Comparison of ENCODE assay signal across 9 cellular contexts in the genomic region with DNA sequence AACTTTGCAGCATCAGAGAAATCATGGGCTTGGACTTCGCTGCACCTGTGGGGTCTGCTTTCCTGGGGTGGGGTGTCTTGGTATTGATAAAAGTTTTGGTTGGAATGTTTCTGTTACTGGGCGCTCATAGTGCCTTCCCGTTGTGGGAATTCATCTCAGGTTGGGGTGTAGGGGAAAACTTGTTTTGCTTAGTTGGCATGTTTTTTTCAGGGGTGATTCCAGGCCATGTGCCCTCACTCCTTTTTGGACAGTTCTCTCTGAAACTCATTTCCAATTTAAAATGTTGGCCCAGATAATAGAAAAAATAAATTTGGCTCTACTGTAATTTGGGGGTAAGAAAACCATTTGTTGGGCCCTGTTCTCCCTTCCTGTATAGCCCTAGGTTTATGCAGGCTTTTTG. TPM values are rescaled to one million over a fixed set of nuclear protein-coding genes. Genes with fewer than 3 reads are reported as not detected.
DNase-seq lines count a peak whose midpoint lies in the region; ATAC-seq, FAIRE-seq and TF ChIP-seq lines count a peak whose summit lies in the region.
"Had no signal": no experiment of that assay in that cellular context is flagged by ENCODE, and none has a peak within 500 bp of the region (broad histone marks: within the 10 kb centered on the region; RNA-seq: fewer than 3 reads in every experiment).

No MANE protein-coding gene starts in this region.

- peak overlapping the region; percentile 60 for H3K4me3 Mint-ChIP-seq in CD4-positive, alpha-beta T cell

- intact Hi-C loops in CD4-positive, alpha-beta T cell (cut with DNase I, micrococcal nuclease): no loop called here
- intact Hi-C loops in endothelial cell of umbilical vein (cut with micrococcal nuclease): loop anchor here (5.0 kb wide), 2 partner anchors 124 to 319 kb away; no protein-coding TSS in a partner anchor

- H3K9me1 ChIP-seq in endothelial cell of umbilical vein (replicated peaks; ENCODE audit: control insufficient read depth, extremely low read depth, insufficient read depth, low read length): no peaks in the 10 kb centered on the region

- H3K4me2 ChIP-seq in OCI-LY1 (ENCODE audit: low read length) (peak overlapping the region; percentile 80), endothelial cell of umbilical vein (ENCODE audit: insufficient read depth, low read length) (peak overlapping the region; percentile 54)

- H3K27ac ChIP-seq in CD4-positive, alpha-beta T cell (ENCODE audit: low read depth, low read length): no peak overlapping the region
- H3K27ac ChIP-seq in OCI-LY1 (ENCODE audit: low read depth, low read length, poor library complexity, severe bottlenecking) (peak overlapping the region; percentile 75), endothelial cell of umbilical vein (ENCODE audit: insufficient read depth, low read depth, low read length) (peak overlapping the region; percentile 50)

- no peaks in the 10 kb centered on the region for H3K9me2 ChIP-seq in OCI-LY1 (ENCODE audit: low read depth, low read length)

- no peak for TF ChIP-seq CTCF in CD4-positive, alpha-beta T cell (IDR thresholded peaks at IDR 0.05)
- TF ChIP-seq CTCF in OCI-LY1 (IDR thresholded peaks at IDR 0.05; ENCODE audit: low read length) (no peak), endothelial cell of umbilical vein (IDR thresholded peaks at IDR 0.05; ENCODE audit: extremely low read depth in 1 of 2, insufficient read depth in 1 of 2, low read depth in 1 of 2, low read length in 2 of 2) (no peak)

- H3K4me3 ChIP-seq in OCI-LY1 (ENCODE audit: low read depth, low read length, poor library complexity, severe bottlenecking): peak overlapping the region; percentile 89
- peak overlapping the region; percentile 50 to 86 (median 55) for H3K4me3 ChIP-seq in endothelial cell of umbilical vein (replicated peaks in 1 of 3; ENCODE audit: insufficient read depth in 1 of 3, low read depth in 1 of 3, low read length in 3 of 3)
- peak overlapping the region; percentile 64 for H3K4me3 ChIP-seq in neuron (ENCODE audit: low read length)

- no peaks in the 10 kb centered on the region for H3K4me1 Mint-ChIP-seq in CD4-positive, alpha-beta T cell (ENCODE audit: low read depth)

- TF ChIP-seq POLR2A in endothelial cell of umbilical vein (IDR thresholded peaks at IDR 0.05; ENCODE audit: low read depth, low read length): no peak

- no TSS peak for BruUV-seq in endothelial cell of umbilical vein (replicated peaks; lab: Mats Ljungman, UMichigan)

- dilution Hi-C loops in endothelial cell of umbilical vein (cut with MboI; ENCODE audit: extremely low pct_ligation_motif_present, low sequenced_read_pairs): no loop called here

- no peak for DNase-seq in CD4-positive, alpha-beta T cell
- DNase-seq in endothelial cell of umbilical vein (ENCODE audit: low read depth, low spot score): no peak
- no peak for DNase-seq in epidermal melanocyte (ENCODE audit: insufficient read length, low spot score)
- no peak for DNase-seq in NCI-H526 treated with DMSO at 0.1 percent for 48 hours (lab: John Stamatoyannopoulos, UW)
- no peak for DNase-seq in DMS53 treated with DMSO at 0.1 percent for 48 hours (lab: John Stamatoyannopoulos, UW; ENCODE audit: unreplicated experiment)
- DNase-seq: NCI-H1930 had no signal

- H3K27me3 Mint-ChIP-seq in CD4-positive, alpha-beta T cell: peaks cover 49% of the 10 kb centered on the region

- H3K36me3 Mint-ChIP-seq in CD4-positive, alpha-beta T cell (ENCODE audit: low read depth): no peaks in the 10 kb centered on the region

- ATAC-seq in CD4-positive, alpha-beta T cell (ENCODE audit: poor library complexity): no peak
- ATAC-seq in HG03139 (IDR thresholded peaks at IDR 0.05; ENCODE audit: unreplicated experiment): no peak

- H3K9me3 ChIP-seq in CD4-positive, alpha-beta T cell (ENCODE audit: control insufficient read depth, low read length): no peaks in the 10 kb centered on the region
- no peaks in the 10 kb centered on the region for H3K9me3 ChIP-seq in OCI-LY1 (ENCODE audit: low read length)
- H3K9me3 ChIP-seq in endothelial cell of umbilical vein (replicated peaks; ENCODE audit: control insufficient read depth, insufficient read depth, low read length): no peaks in the 10 kb centered on the region
- no peaks in the 10 kb centered on the region for H3K9me3 ChIP-seq in neuron (ENCODE audit: low read length)

- no peaks in the 10 kb centered on the region for H4K20me1 ChIP-seq in OCI-LY1 (ENCODE audit: insufficient read depth, low read length)
- no peaks in the 10 kb centered on the region for H4K20me1 ChIP-seq in endothelial cell of umbilical vein (replicated peaks; ENCODE audit: control insufficient read depth, extremely low read depth, insufficient read depth, low read length)

- CTCF ChIA-PET in CD4-positive, alpha-beta T cell (lab: Charles Lee): no interaction called here
- CTCF ChIA-PET in endothelial cell of umbilical vein (lab: Charles Lee): interaction anchor here (1.0 to 3.0 kb wide), 8 partner anchors 21 to 424 kb away, joined by 3 to 13 read pairs (median 6); no protein-coding TSS in a partner anchor

- H3K4me1 ChIP-seq in OCI-LY1 (ENCODE audit: insufficient read depth, low read length, severe bottlenecking) (peaks cover 64% of the 10 kb centered on the region), endothelial cell of umbilical vein (ENCODE audit: control insufficient read depth, extremely low read depth, insufficient read depth, low read length) (peaks cover 10% of the 10 kb centered on the region), neuron (ENCODE audit: insufficient read depth, low read length) (peaks cover 8% of the 10 kb centered on the region)

- peaks cover 45% of the 10 kb centered on the region for H3K36me3 ChIP-seq in OCI-LY1 (ENCODE audit: insufficient read depth, low read length)
- no peaks in the 10 kb centered on the region for H3K36me3 ChIP-seq in endothelial cell of umbilical vein (ENCODE audit: control insufficient read depth in 2 of 2, extremely low read depth in 1 of 2, insufficient read depth in 2 of 2, low read length in 2 of 2)
- no peaks in the 10 kb centered on the region for H3K36me3 ChIP-seq in neuron (ENCODE audit: insufficient read depth, low read length)

- POLR2A ChIA-PET in CD4-positive, alpha-beta T cell (lab: Charles Lee): no interaction called here
- POLR2A ChIA-PET in endothelial cell of umbilical vein (lab: Charles Lee): no interaction called here

- H3K27me3 ChIP-seq in CD4-positive, alpha-beta T cell (ENCODE audit: control insufficient read depth, insufficient read depth, low read length): peaks cover 24% of the 10 kb centered on the region
- no peaks in the 10 kb centered on the region for H3K27me3 ChIP-seq in OCI-LY1 (ENCODE audit: insufficient read depth, low read length)
- H3K27me3 ChIP-seq in endothelial cell of umbilical vein (ENCODE audit: control insufficient read depth in 2 of 2, insufficient read depth in 2 of 2, low read length in 2 of 2): no peaks in the 10 kb centered on the region
- H3K27me3 ChIP-seq in neuron (ENCODE audit: insufficient read depth, low read length): no peaks in the 10 kb centered on the region

- H2AFZ ChIP-seq in OCI-LY1 (ENCODE audit: low read length): no peak overlapping the region
- peak overlapping the region; percentile 2 for H2AFZ ChIP-seq in endothelial cell of umbilical vein (ENCODE audit: low read depth, low read length)
- H2AFZ ChIP-seq in neuron (ENCODE audit: low read depth, low read length): peak overlapping the region; percentile 94

- FAIRE-seq in endothelial cell of umbilical vein (lab: Jason Lieb, UNC): no peak

- H3F3A ChIP-seq in OCI-LY1 (ENCODE audit: insufficient read depth, low read length): no peaks in the 10 kb centered on the region

- H3K9ac ChIP-seq in OCI-LY1 (ENCODE audit: low read length): peak overlapping the region; percentile 78
- peak overlapping the region; percentile 72 for H3K9ac ChIP-seq in endothelial cell of umbilical vein (replicated peaks; ENCODE audit: extremely low read depth, insufficient read depth, low read length)

- H3K79me2 ChIP-seq in OCI-LY1 (ENCODE audit: insufficient read depth, low read length) (peaks cover 53% of the 10 kb centered on the region), endothelial cell of umbilical vein (ENCODE audit: control insufficient read depth, insufficient read depth, low read length) (peaks cover 9% of the 10 kb centered on the region)

- no peaks in the 10 kb centered on the region for H3K9me3 Mint-ChIP-seq in CD4-positive, alpha-beta T cell

- H3K27ac Mint-ChIP-seq in CD4-positive, alpha-beta T cell: no peak overlapping the region

TF ChIP-seq in endothelial cell of umbilical vein, 7 proteins besides CTCF, POLR2A, EP300 and RAD21:
- TF ChIP-seq JUN (IDR thresholded peaks at IDR 0.05; ENCODE audit: borderline replicate concordance, insufficient read depth, insufficient read length, low read depth): no peak
- TF ChIP-seq EZH2 (IDR thresholded peaks at IDR 0.05; ENCODE audit: borderline replicate concordance, low read depth, low read length, severe bottlenecking): no peak
- TF ChIP-seq, protein P1, sequence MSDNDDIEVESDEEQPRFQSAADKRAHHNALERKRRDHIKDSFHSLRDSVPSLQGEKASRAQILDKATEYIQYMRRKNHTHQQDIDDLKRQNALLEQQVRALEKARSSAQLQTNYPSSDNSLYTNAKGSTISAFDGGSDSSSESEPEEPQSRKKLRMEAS (IDR thresholded peaks at IDR 0.05; ENCODE audit: insufficient read depth, insufficient read length): no peak
- no peak for TF ChIP-seq MYC (IDR thresholded peaks at IDR 0.05; ENCODE audit: low read depth, low read length)
- TF ChIP-seq GATA2 (IDR thresholded peaks at IDR 0.05; ENCODE audit: insufficient read depth, insufficient read length, low read depth, low read length): no peak
- TF ChIP-seq POLR2AphosphoS5 (IDR thresholded peaks at IDR 0.05; ENCODE audit: insufficient read depth, low read depth, low read length): no peak
- no peak for TF ChIP-seq FOS (IDR thresholded peaks at IDR 0.05; ENCODE audit: borderline replicate concordance, insufficient read depth, low read length)

RNA-seq across cellular contexts. Expression of a gene that starts 1.5 kb away (rescaled TPM):
- total RNA-seq in CD4-positive, alpha-beta T cell: under 1 TPM in 1 of 2 experiments, not detected in 1; 0.06 TPM
- 68.2 and 107 TPM in 2 replicates for total RNA-seq in endothelial cell of umbilical vein
- polyA plus RNA-seq in endothelial cell of umbilical vein: 40.9 and 57.4 TPM in 2 replicates
- polyA plus RNA-seq in endothelial cell of umbilical vein (2011; cell fraction: cytosol; rRNA removed): 55.1 and 68.5 TPM in 2 replicates
- polyA plus RNA-seq in endothelial cell of umbilical vein (2011; cell fraction: nucleus; rRNA removed): 59.4 and 67.7 TPM in 2 replicates
- 211 and 247 TPM in 2 replicates for polyA plus RNA-seq in endothelial cell of umbilical vein (2012)
- polyA minus RNA-seq in endothelial cell of umbilical vein: 110 and 167 TPM in 2 replicates
- polyA minus RNA-seq in endothelial cell of umbilical vein (2011; cell fraction: cytosol; rRNA and poly(A)+ RNA removed): not detected
- polyA minus RNA-seq in endothelial cell of umbilical vein (2011; cell fraction: nucleus; rRNA and poly(A)+ RNA removed): 70.7 and 85.8 TPM in 2 replicates

Comparison
In these comparisons a context has a peak if more than half of its experiments do, and no peak if none do; other contexts are left out.
1. RNA of a gene that starts 1.5 kb away (total RNA-seq): 68.2 to 107 TPM in endothelial cell of umbilical vein; 0.06 TPM in CD4-positive, alpha-beta T cell; every median in the first group is over 10 times any median in the second.
2. Peak in every context shown above with its lines, with median percentiles within 50 percentile points of each other: H3K4me3 ChIP-seq.